6 cellular contexts compared by ENCODE assay signal in genomic region chr17:29623283-29623647, GRCh38. TPM values are rescaled to one million over a fixed set of nuclear protein-coding genes. Genes with fewer than 3 reads are reported as not detected.
DNase-seq lines count a peak whose midpoint lies in the region; ATAC-seq and TF ChIP-seq lines count a peak whose summit lies in the region.

No MANE protein-coding gene starts in this region.

- no peaks in the 10 kb centered on the region for H3K27me3 Mint-ChIP-seq in Caco-2 (ENCODE audit: insufficient read depth, unreplicated experiment)
- peaks cover 61% of the 10 kb centered on the region for H3K27me3 Mint-ChIP-seq in WTC11 (ENCODE audit: low read depth)

- no peaks in the 10 kb centered on the region for H3K79me2 ChIP-seq in mesendoderm (ENCODE audit: control insufficient read depth, insufficient read depth, low read length)

- no peak for DNase-seq in Caco-2
- DNase-seq in WTC11 (ENCODE audit: low spot score), result no peak
- no peak for DNase-seq in mesendoderm
- no peak for DNase-seq in central memory CD4-positive, alpha-beta T cell

- no TSS peak for BruUV-seq in Caco-2 (replicated peaks; lab: Mats Ljungman, UMichigan)

- H3K18ac ChIP-seq in mesendoderm (ENCODE audit: low read length), result no peak overlapping the region

- H3K36me3 Mint-ChIP-seq in Caco-2 (ENCODE audit: insufficient read depth, unreplicated experiment), result peaks cover 13% of the 10 kb centered on the region
- H3K36me3 Mint-ChIP-seq in WTC11, result no peaks in the 10 kb centered on the region

- H3K4me1 ChIP-seq in Caco-2 (peaks cover 6% of the 10 kb centered on the region), mesendoderm (ENCODE audit: control insufficient read depth, low read depth, low read length) (peaks cover 11% of the 10 kb centered on the region)

- POLR2A ChIA-PET in Caco-2 (lab: Charles Lee) (no interaction called here), WTC11 (lab: Charles Lee) (interaction anchor here (0.6 kb wide), 1 partner anchor 415 kb away, joined by 5 read pairs; no protein-coding TSS in a partner anchor)

- CTCF ChIA-PET in Caco-2 (lab: Charles Lee) (no interaction called here), WTC11 (lab: Charles Lee) (interaction anchor here (0.8 to 3.2 kb wide), 12 partner anchors 10 to 506 kb away, joined by 3 to 18 read pairs (median 6); partner anchors contain the start of genes ABHD15 and ANKRD13B)

- H3K4ac ChIP-seq in mesendoderm (ENCODE audit: low read depth, low read length), result no peak overlapping the region

- H2AK5ac ChIP-seq in mesendoderm (ENCODE audit: low read length), result no peak overlapping the region

- H3K27ac ChIP-seq in mesendoderm (ENCODE audit: low read depth, low read length), result no peak overlapping the region

- peak overlapping the region; percentile 72 for H3K4me3 Mint-ChIP-seq in Caco-2 (ENCODE audit: unreplicated experiment)
- peak overlapping the region; percentile 79 for H3K4me3 Mint-ChIP-seq in WTC11

- H2BK120ac ChIP-seq in mesendoderm (ENCODE audit: low read depth, low read length), result no peak overlapping the region

- no peak overlapping the region for H2BK5ac ChIP-seq in mesendoderm (ENCODE audit: low read length)

- H3K4me2 ChIP-seq in mesendoderm (ENCODE audit: low read length), result peak overlapping the region; percentile 96

- peak overlapping the region; percentile 96 for H3K9ac ChIP-seq in mesendoderm (ENCODE audit: low read length)

- H3K4me1 Mint-ChIP-seq in Caco-2 (ENCODE audit: low read depth, unreplicated experiment), result peaks cover 7% of the 10 kb centered on the region
- H3K4me1 Mint-ChIP-seq in WTC11, result peaks cover 47% of the 10 kb centered on the region

- H3K4me3 ChIP-seq in Caco-2 (ENCODE audit: low read depth, low read length) (peak overlapping the region; percentile 50), mesendoderm (ENCODE audit: low read length) (peak overlapping the region; percentile 78)

- H3K27me3 ChIP-seq in Caco-2 (replicated peaks; ENCODE audit: control insufficient read depth, insufficient read depth, low read length) (no peaks in the 10 kb centered on the region), mesendoderm (ENCODE audit: insufficient read depth, low read length, poor library complexity) (no peaks in the 10 kb centered on the region)

- H3K9me3 ChIP-seq in Caco-2, result no peaks in the 10 kb centered on the region

- peak overlapping the region; percentile 94 for H3K56ac ChIP-seq in mesendoderm (ENCODE audit: low read length)

- H4K5ac ChIP-seq in mesendoderm (ENCODE audit: low read length), result peak overlapping the region; percentile 21

- H3K27ac Mint-ChIP-seq in Caco-2 (ENCODE audit: unreplicated experiment) (peak overlapping the region; percentile 54), WTC11 (peak overlapping the region; percentile 82)

- H3K23ac ChIP-seq in mesendoderm (ENCODE audit: low read length), result peak overlapping the region; percentile 74

- H3K36me3 ChIP-seq in Caco-2 (ENCODE audit: control insufficient read depth, insufficient read depth, low read length) (no peaks in the 10 kb centered on the region), mesendoderm (ENCODE audit: control insufficient read depth, insufficient read depth, low read length) (no peaks in the 10 kb centered on the region)

- peak; percentile 9 for ATAC-seq in WTC11
- ATAC-seq in GM19463 (IDR thresholded peaks at IDR 0.05; ENCODE audit: unreplicated experiment), result no peak
- ATAC-seq in HG03571 (IDR thresholded peaks at IDR 0.05; ENCODE audit: unreplicated experiment), result no peak

- no peak overlapping the region for H4K8ac ChIP-seq in mesendoderm (ENCODE audit: low read depth, low read length)

- TF ChIP-seq CTCF in Caco-2 (IDR thresholded peaks at IDR 0.05; ENCODE audit: insufficient read depth in 1 of 2, low read depth in 1 of 2, low read length in 1 of 2, severe bottlenecking in 1 of 2, unreplicated experiment in 1 of 2) (no peak), WTC11 (IDR thresholded peaks at IDR 0.05) (no peak)

- H3K9me3 Mint-ChIP-seq in Caco-2 (ENCODE audit: unreplicated experiment), result no peaks in the 10 kb centered on the region
- no peaks in the 10 kb centered on the region for H3K9me3 Mint-ChIP-seq in WTC11

- intact Hi-C loops in Caco-2 (cut with micrococcal nuclease; ENCODE audit: unreplicated experiment), result no loop called here

- no CpG with 5 or more reads among the region's 4 CpGs for WGBS in mesendoderm (ENCODE audit: extremely low coverage, insufficient coverage, low lambda C conversion rate)

- no peak overlapping the region for H2BK15ac ChIP-seq in mesendoderm (replicated peaks; ENCODE audit: low read depth)

- no peaks in the 10 kb centered on the region for H3K79me1 ChIP-seq in mesendoderm (ENCODE audit: low read length)

TF ChIP-seq in WTC11, 78 proteins besides CTCF, POLR2A, EP300 and RAD21:
- TF ChIP-seq MYBL2 (CRISPR knock-in tag; IDR thresholded peaks at IDR 0.05) (no peak), MLX (CRISPR knock-in tag; IDR thresholded peaks at IDR 0.05) (no peak), ZNF263 (CRISPR knock-in tag; IDR thresholded peaks at IDR 0.05; ENCODE audit: low read depth) (no peak), NFE2L1 (CRISPR knock-in tag; IDR thresholded peaks at IDR 0.05) (no peak)
- TF ChIP-seq, protein P1, sequence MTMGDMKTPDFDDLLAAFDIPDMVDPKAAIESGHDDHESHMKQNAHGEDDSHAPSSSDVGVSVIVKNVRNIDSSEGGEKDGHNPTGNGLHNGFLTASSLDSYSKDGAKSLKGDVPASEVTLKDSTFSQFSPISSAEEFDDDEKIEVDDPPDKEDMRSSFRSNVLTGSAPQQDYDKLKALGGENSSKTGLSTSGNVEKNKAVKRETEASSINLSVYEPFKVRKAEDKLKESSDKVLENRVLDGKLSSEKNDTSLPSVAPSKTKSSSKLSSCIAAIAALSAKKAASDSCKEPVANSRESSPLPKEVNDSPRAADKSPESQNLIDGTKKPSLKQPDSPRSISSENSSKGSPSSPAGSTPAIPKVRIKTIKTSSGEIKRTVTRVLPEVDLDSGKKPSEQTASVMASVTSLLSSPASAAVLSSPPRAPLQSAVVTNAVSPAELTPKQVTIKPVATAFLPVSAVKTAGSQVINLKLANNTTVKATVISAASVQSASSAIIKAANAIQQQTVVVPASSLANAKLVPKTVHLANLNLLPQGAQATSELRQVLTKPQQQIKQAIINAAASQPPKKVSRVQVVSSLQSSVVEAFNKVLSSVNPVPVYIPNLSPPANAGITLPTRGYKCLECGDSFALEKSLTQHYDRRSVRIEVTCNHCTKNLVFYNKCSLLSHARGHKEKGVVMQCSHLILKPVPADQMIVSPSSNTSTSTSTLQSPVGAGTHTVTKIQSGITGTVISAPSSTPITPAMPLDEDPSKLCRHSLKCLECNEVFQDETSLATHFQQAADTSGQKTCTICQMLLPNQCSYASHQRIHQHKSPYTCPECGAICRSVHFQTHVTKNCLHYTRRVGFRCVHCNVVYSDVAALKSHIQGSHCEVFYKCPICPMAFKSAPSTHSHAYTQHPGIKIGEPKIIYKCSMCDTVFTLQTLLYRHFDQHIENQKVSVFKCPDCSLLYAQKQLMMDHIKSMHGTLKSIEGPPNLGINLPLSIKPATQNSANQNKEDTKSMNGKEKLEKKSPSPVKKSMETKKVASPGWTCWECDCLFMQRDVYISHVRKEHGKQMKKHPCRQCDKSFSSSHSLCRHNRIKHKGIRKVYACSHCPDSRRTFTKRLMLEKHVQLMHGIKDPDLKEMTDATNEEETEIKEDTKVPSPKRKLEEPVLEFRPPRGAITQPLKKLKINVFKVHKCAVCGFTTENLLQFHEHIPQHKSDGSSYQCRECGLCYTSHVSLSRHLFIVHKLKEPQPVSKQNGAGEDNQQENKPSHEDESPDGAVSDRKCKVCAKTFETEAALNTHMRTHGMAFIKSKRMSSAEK (CRISPR knock-in tag; IDR thresholded peaks at IDR 0.05; ENCODE audit: borderline replicate concordance), result no peak
TF ChIP-seq in WTC11: peak in this region for 0.

RNA-seq across cellular contexts. Expression of gene CORO6, which starts 0.6 kb away (rescaled TPM):
- total RNA-seq in Caco-2 (2022) (2.8 and 2.9 TPM in 2 replicates), WTC11 (2021) (6.4 to 8.9 TPM (median 7.5 TPM) in 3 replicates)
- 0.62 TPM for polyA plus RNA-seq in mesendoderm (2013, experiment 1 of 2)
- polyA plus RNA-seq in mesendoderm (2013, experiment 2 of 2), result 0.60 TPM

RNA-seq across cellular contexts. Expression of gene ANKRD13B, which starts 30.3 kb away (rescaled TPM):
- total RNA-seq in Caco-2 (2022) (7.7 and 10.4 TPM in 2 replicates), WTC11 (2021) (29.8 to 45.5 TPM (median 32.2 TPM) in 3 replicates)
- 6.2 TPM for polyA plus RNA-seq in mesendoderm (2013, experiment 1 of 2)
- 6.2 TPM for polyA plus RNA-seq in mesendoderm (2013, experiment 2 of 2)

RNA-seq across cellular contexts. Expression of gene GIT1, which starts 33.8 kb away (rescaled TPM):
- total RNA-seq in Caco-2 (2022), result 46.5 and 47.0 TPM in 2 replicates
- 43.9 to 66.9 TPM (median 45.0 TPM) in 3 replicates for total RNA-seq in WTC11 (2021)
- 34.9 TPM for polyA plus RNA-seq in mesendoderm (2013, experiment 1 of 2)
- 38.2 TPM for polyA plus RNA-seq in mesendoderm (2013, experiment 2 of 2)

RNA-seq across cellular contexts. Expression of gene TP53I13, which starts 54.8 kb away (rescaled TPM):
- total RNA-seq in Caco-2 (2022), result 43.9 and 49.2 TPM in 2 replicates
- 33.1 to 41.9 TPM (median 36.7 TPM) in 3 replicates for total RNA-seq in WTC11 (2021)
- polyA plus RNA-seq in mesendoderm (2013, experiment 1 of 2), result 7.2 TPM
- polyA plus RNA-seq in mesendoderm (2013, experiment 2 of 2), result 7.6 TPM

RNA-seq across cellular contexts. Expression of gene ABHD15, which starts 56.4 kb away (rescaled TPM):
- total RNA-seq in Caco-2 (2022), result 9.6 and 10.5 TPM in 2 replicates
- total RNA-seq in WTC11 (2021), result 2.6 to 3.3 TPM (median 2.8 TPM) in 3 replicates
- polyA plus RNA-seq in mesendoderm (2013, experiment 1 of 2), result 0.29 TPM
- 0.29 TPM for polyA plus RNA-seq in mesendoderm (2013, experiment 2 of 2)
